In genomic region chr12:108335349-108336119, GRCh38 we compare ENCODE assay signal across 12 cellular contexts. TPM values are rescaled to one million over a fixed set of nuclear protein-coding genes. Genes with fewer than 3 reads are reported as not detected.
DNase-seq lines count a peak whose midpoint lies in the region; ATAC-seq and TF ChIP-seq lines count a peak whose summit lies in the region.
"Had no signal": no experiment of that assay in that cellular context is flagged by ENCODE, and none has a peak within 500 bp of the region (broad histone marks: within the 10 kb centered on the region; RNA-seq: fewer than 3 reads in every experiment).

No MANE protein-coding gene starts in this region.

- DNase-seq in GM13977 (ENCODE audit: low spot score) = peak; percentile 69
- DNase-seq in lower lobe of right lung = no peak
- DNase-seq in DMS153 (lab: John Stamatoyannopoulos, UW) = no peak
- no peak for DNase-seq in esophagus muscularis mucosa (ENCODE audit: extremely low spot score)
- no peak for DNase-seq in psoas muscle
- DNase-seq in activated T-helper 2 cell treated with anti-CD3 and anti-CD28 coated beads, Interferon-gamma antibody, Interleukin-2, Interleukin-4, amounts not matched to agents 10 μg/mL and 5 μg/mL and 100 μg/mL, durations not matched to agents 14 hours and 24 hours and 36 hours (ENCODE audit: low spot score) = no peak
- DNase-seq: activated T-cell treated with anti-CD3 and anti-CD28 coated beads, Interleukin-2, amount 50 U/mL, for 1 hour; foreskin keratinocyte; NCI-H226 had no signal

- H3K27ac Mint-ChIP-seq in activated T-helper 2 cell treated with anti-CD3 and anti-CD28 coated beads, Interferon-gamma antibody, Interleukin-2, Interleukin-4, amounts not matched to agents 10 μg/mL and 5 μg/mL and 100 μg/mL, durations not matched to agents 14 hours and 24 hours and 36 hours = no peak overlapping the region

- H3K36me3 ChIP-seq in lower lobe of right lung (no peaks in the 10 kb centered on the region), esophagus muscularis mucosa (no peaks in the 10 kb centered on the region), psoas muscle (ENCODE audit: insufficient read depth in 1 of 2, low read depth in 1 of 2) (no peaks in the 10 kb centered on the region)

- H3K4me1 Mint-ChIP-seq in activated T-helper 2 cell treated with anti-CD3 and anti-CD28 coated beads, Interferon-gamma antibody, Interleukin-2, Interleukin-4, amounts not matched to agents 10 μg/mL and 5 μg/mL and 100 μg/mL, durations not matched to agents 14 hours and 24 hours and 36 hours (ENCODE audit: low read depth) = peaks cover 6% of the 10 kb centered on the region

- H3K4me3 ChIP-seq in lower lobe of right lung = peak overlapping the region; percentile 57
- H3K4me3 ChIP-seq in esophagus muscularis mucosa = no peak overlapping the region
- no peak overlapping the region for H3K4me3 ChIP-seq in psoas muscle

- peak; percentile 43 for ATAC-seq in GM21367 (IDR thresholded peaks at IDR 0.05; ENCODE audit: unreplicated experiment)
- peak; percentile 36 for ATAC-seq in HG03196 (IDR thresholded peaks at IDR 0.05; ENCODE audit: unreplicated experiment)
- ATAC-seq in lower lobe of right lung = no peak
- no peak for ATAC-seq in psoas muscle
- ATAC-seq: foreskin keratinocyte had no signal

- no peaks in the 10 kb centered on the region for H3K9me3 Mint-ChIP-seq in activated T-helper 2 cell treated with anti-CD3 and anti-CD28 coated beads, Interferon-gamma antibody, Interleukin-2, Interleukin-4, amounts not matched to agents 10 μg/mL and 5 μg/mL and 100 μg/mL, durations not matched to agents 14 hours and 24 hours and 36 hours

- no peaks in the 10 kb centered on the region for H3K9me3 ChIP-seq in lower lobe of right lung
- no peaks in the 10 kb centered on the region for H3K9me3 ChIP-seq in esophagus muscularis mucosa
- no peaks in the 10 kb centered on the region for H3K9me3 ChIP-seq in psoas muscle

- H3K27me3 ChIP-seq in lower lobe of right lung (ENCODE audit: low read depth) = no peaks in the 10 kb centered on the region
- H3K27me3 ChIP-seq in esophagus muscularis mucosa = peaks cover 0 to 24% (median 0%) of the 10 kb centered on the region in 4 donors
- H3K27me3 ChIP-seq in psoas muscle (ENCODE audit: insufficient read depth in 3 of 3, low read length in 2 of 3) = peaks cover 0 to 20% (median 0%) of the 10 kb centered on the region in 3 donors

- H3K4me1 ChIP-seq in lower lobe of right lung (peaks cover 49% of the 10 kb centered on the region), esophagus muscularis mucosa (peaks cover 12 to 33% (median 18%) of the 10 kb centered on the region in 4 donors), psoas muscle (no peaks in the 10 kb centered on the region)
- H3K4me1 ChIP-seq: foreskin keratinocyte had no signal

- TF ChIP-seq POLR2A in esophagus muscularis mucosa (IDR thresholded peaks at IDR 0.05; ENCODE audit: low read depth) = no peak

- no peak overlapping the region for H3K4me3 Mint-ChIP-seq in activated T-helper 2 cell treated with anti-CD3 and anti-CD28 coated beads, Interferon-gamma antibody, Interleukin-2, Interleukin-4, amounts not matched to agents 10 μg/mL and 5 μg/mL and 100 μg/mL, durations not matched to agents 14 hours and 24 hours and 36 hours (ENCODE audit: low read depth)

- H3K36me3 Mint-ChIP-seq in activated T-helper 2 cell treated with anti-CD3 and anti-CD28 coated beads, Interferon-gamma antibody, Interleukin-2, Interleukin-4, amounts not matched to agents 10 μg/mL and 5 μg/mL and 100 μg/mL, durations not matched to agents 14 hours and 24 hours and 36 hours (ENCODE audit: low read depth) = no peaks in the 10 kb centered on the region

- WGBS in esophagus muscularis mucosa = 63% methylated on average over 4 of the region's 4 CpGs
- 78 to 84% (median 80%) methylated on average over 4 of the region's 4 CpGs for WGBS in psoas muscle, 3 donors

- no peak for TF ChIP-seq CTCF in GM13977 (IDR thresholded peaks at IDR 0.05; ENCODE audit: extremely low read depth, insufficient read depth, missing control alignments)
- no peak for TF ChIP-seq CTCF in lower lobe of right lung (IDR thresholded peaks at IDR 0.05)
- no peak for TF ChIP-seq CTCF in esophagus muscularis mucosa (IDR thresholded peaks at IDR 0.05)
- TF ChIP-seq CTCF in psoas muscle (IDR thresholded peaks at IDR 0.05) = no peak

- H3K27me3 Mint-ChIP-seq in activated T-helper 2 cell treated with anti-CD3 and anti-CD28 coated beads, Interferon-gamma antibody, Interleukin-2, Interleukin-4, amounts not matched to agents 10 μg/mL and 5 μg/mL and 100 μg/mL, durations not matched to agents 14 hours and 24 hours and 36 hours (ENCODE audit: low read depth) = peaks cover 30% of the 10 kb centered on the region

- no peak for TF ChIP-seq EP300 in esophagus muscularis mucosa (IDR thresholded peaks at IDR 0.05)

- in situ Hi-C loops in GM13977 (cut with MboI; ENCODE audit: low pct_unique_long_range_greater_than_20kb, low sequenced_read_pairs, unreplicated experiment) = no loop called here

- intact Hi-C loops in lower lobe of right lung (cut with DNase I) = no loop called here
- intact Hi-C loops in esophagus muscularis mucosa (cut with DNase I) = no loop called here
- intact Hi-C loops in psoas muscle (cut with DNase I) = no loop called here
- intact Hi-C loops in activated T-helper 2 cell treated with anti-CD3 and anti-CD28 coated beads, Interferon-gamma antibody, Interleukin-2, Interleukin-4, amounts not matched to agents 10 μg/mL and 5 μg/mL and 100 μg/mL, durations not matched to agents 14 hours and 24 hours and 36 hours (cut with micrococcal nuclease) = no loop called here

- H3K27ac ChIP-seq in lower lobe of right lung = peak overlapping the region; percentile 52
- peak overlapping the region in 1 of 4 donors; percentile 31 for H3K27ac ChIP-seq in esophagus muscularis mucosa (replicated peaks in 1 of 4)
- no peak overlapping the region for H3K27ac ChIP-seq in psoas muscle
- H3K27ac ChIP-seq: foreskin keratinocyte had no signal

RNA-seq across cellular contexts. Expression of gene CMKLR1, which starts 3.6 kb away (rescaled TPM):
- 25.6 TPM for total RNA-seq in lower lobe of right lung
- 10 to 100 TPM; 10.2 to 14.5 (median 12.6) TPM for total RNA-seq in esophagus muscularis mucosa
- 1 to 10 TPM; 4.4 to 7.0 (median 5.1) TPM for total RNA-seq in psoas muscle
- polyA plus RNA-seq in psoas muscle = 1 to 10 TPM in 1 of 3 donors, under 1 TPM in 2; 0.94 to 2.4 (median 0.98) TPM
- total RNA-seq in activated T-helper 2 cell treated with anti-CD3 and anti-CD28 coated beads, Interferon-gamma antibody, Interleukin-2, Interleukin-4, amounts not matched to agents 10 μg/mL and 5 μg/mL and 100 μg/mL, durations not matched to agents 14 hours and 24 hours and 36 hours = not detected in 2 replicates
- total RNA-seq: foreskin keratinocyte, lung microvascular endothelial cell had no signal
- polyA plus RNA-seq: foreskin keratinocyte had no signal

Comparison
In these comparisons a context has a peak if more than half of its experiments do, and no peak if none do; other contexts are left out.
1. ATAC-seq: peak in GM21367 (single experiment) and HG03196 (single experiment); none in lower lobe of right lung (0 of 2) and psoas muscle (0 of 4).